In genomic region chr5:75551471-75551870, GRCh38 we compare ENCODE assay signal across 22 cellular contexts. TPM values are rescaled to one million over a fixed set of nuclear protein-coding genes. Genes with fewer than 3 reads are reported as not detected.
A peak's percentile ranks its signal among the peaks of the same experiment; 100 is the strongest.
DNase-seq lines count a peak whose midpoint lies in the region; ATAC-seq and TF ChIP-seq lines count a peak whose summit lies in the region.
"Had no signal": no experiment of that assay in that cellular context is flagged by ENCODE, and none has a peak within 500 bp of the region (broad histone marks: within the 10 kb centered on the region; RNA-seq: fewer than 3 reads in every experiment).

No MANE protein-coding gene starts in this region.

- POLR2A ChIA-PET in Caco-2 (lab: Charles Lee), result no interaction called here

- H3K36me3 ChIP-seq in MG63 (peaks cover 75% of the 10 kb centered on the region), Caco-2 (ENCODE audit: control insufficient read depth, insufficient read depth, low read length) (no peaks in the 10 kb centered on the region)

- peak; percentile 85 for DNase-seq in EH (ENCODE audit: low read depth)
- DNase-seq in LHCN-M2 (ENCODE audit: low read depth), result peak; percentile 78
- no peak for DNase-seq in chondrocyte (ENCODE audit: low spot score)
- no peak for DNase-seq in memory B cell (ENCODE audit: low spot score in 2 of 2)
- no peak for DNase-seq in MG63
- DNase-seq in Caco-2, result no peak
- no peak for DNase-seq in DMS53 (lab: John Stamatoyannopoulos, UW)
- DNase-seq: activated CD4-positive, alpha-beta T cell treated with anti-CD3 and anti-CD28 coated beads for 48 hours; activated CD8-positive, alpha-beta memory T cell treated with anti-CD3 and anti-CD28 coated beads, Interleukin-2, amount 10 ng/mL, durations not matched to agents 7 days and 5 days; activated naive CD8-positive, alpha-beta T cell treated with anti-CD3 and anti-CD28 coated beads, Interleukin-2, amount 10 ng/mL, durations not matched to agents 7 days and 5 days; CD4-positive, alpha-beta memory T cell; DMS153; GOT3; mesenchymal stem cell; natural killer cell; NCI-H1092; NCI-H2029; SW 1271 had no signal

- H3K9me3 Mint-ChIP-seq in chondrocyte (ENCODE audit: low read depth) (peaks cover 9% of the 10 kb centered on the region), memory B cell (no peaks in the 10 kb centered on the region), Caco-2 (ENCODE audit: unreplicated experiment) (no peaks in the 10 kb centered on the region)
- H3K9me3 Mint-ChIP-seq: activated naive CD8-positive, alpha-beta T cell treated with anti-CD3 and anti-CD28 coated beads, Interleukin-2, amount 10 ng/mL, durations not matched to agents 7 days and 5 days; CD4-positive, alpha-beta memory T cell; dendritic cell treated with granulocyte-macrophage colony-stimulating factor and Interleukin-4, amounts not matched to agents 40 ng/mL and 50 ng/mL, for 4 days; natural killer cell; stimulated activated memory B cell treated with anti-CD40 and anti-IgM and Interleukin-4, amounts not matched to agents 10 μg/mL and 1 μg/mL and 100 μg/mL, for 72 hours had no signal

- peaks cover 10% of the 10 kb centered on the region for H3K4me1 Mint-ChIP-seq in chondrocyte (ENCODE audit: low read depth)
- peaks cover 13% of the 10 kb centered on the region for H3K4me1 Mint-ChIP-seq in memory B cell
- H3K4me1 Mint-ChIP-seq in Caco-2 (ENCODE audit: low read depth, unreplicated experiment), result no peaks in the 10 kb centered on the region
- H3K4me1 Mint-ChIP-seq: activated CD8-positive, alpha-beta memory T cell treated with anti-CD3 and anti-CD28 coated beads, Interleukin-2, amount 10 ng/mL, durations not matched to agents 7 days and 5 days; activated naive CD8-positive, alpha-beta T cell treated with anti-CD3 and anti-CD28 coated beads, Interleukin-2, amount 10 ng/mL, durations not matched to agents 7 days and 5 days had no signal

- H3K27me3 Mint-ChIP-seq in chondrocyte (ENCODE audit: low read depth) (no peaks in the 10 kb centered on the region), memory B cell (no peaks in the 10 kb centered on the region), Caco-2 (ENCODE audit: insufficient read depth, unreplicated experiment) (no peaks in the 10 kb centered on the region)
- H3K27me3 Mint-ChIP-seq: activated CD8-positive, alpha-beta memory T cell treated with anti-CD3 and anti-CD28 coated beads, Interleukin-2, amount 10 ng/mL, durations not matched to agents 7 days and 5 days; activated naive CD8-positive, alpha-beta T cell treated with anti-CD3 and anti-CD28 coated beads, Interleukin-2, amount 10 ng/mL, durations not matched to agents 7 days and 5 days; CD4-positive, alpha-beta memory T cell; dendritic cell treated with granulocyte-macrophage colony-stimulating factor and Interleukin-4, amounts not matched to agents 40 ng/mL and 50 ng/mL, for 4 days; stimulated activated memory B cell treated with anti-CD40 and anti-IgM and Interleukin-4, amounts not matched to agents 10 μg/mL and 1 μg/mL and 100 μg/mL, for 72 hours had no signal

- H3K27ac Mint-ChIP-seq in chondrocyte (ENCODE audit: unreplicated experiment) (peak overlapping the region; percentile 61), memory B cell (peak overlapping the region; percentile 24), Caco-2 (ENCODE audit: unreplicated experiment) (no peak overlapping the region)
- H3K27ac Mint-ChIP-seq: activated CD8-positive, alpha-beta memory T cell treated with anti-CD3 and anti-CD28 coated beads, Interleukin-2, amount 10 ng/mL, durations not matched to agents 7 days and 5 days; activated naive CD8-positive, alpha-beta T cell treated with anti-CD3 and anti-CD28 coated beads, Interleukin-2, amount 10 ng/mL, durations not matched to agents 7 days and 5 days; CD4-positive, alpha-beta memory T cell; dendritic cell treated with granulocyte-macrophage colony-stimulating factor and Interleukin-4, amounts not matched to agents 40 ng/mL and 50 ng/mL, for 4 days; natural killer cell had no signal

- TF ChIP-seq CTCF in chondrocyte (IDR thresholded peaks at IDR 0.05), result no peak
- no peak for TF ChIP-seq CTCF in Caco-2 (IDR thresholded peaks at IDR 0.05; ENCODE audit: insufficient read depth in 1 of 2, low read depth in 1 of 2, low read length in 1 of 2, severe bottlenecking in 1 of 2, unreplicated experiment in 1 of 2)

- no peak for ATAC-seq in memory B cell (ENCODE audit: low read depth)
- ATAC-seq in HG03571 (IDR thresholded peaks at IDR 0.05; ENCODE audit: unreplicated experiment), result no peak
- ATAC-seq: activated CD8-positive, alpha-beta memory T cell treated with anti-CD3 and anti-CD28 coated beads, Interleukin-2, amount 10 ng/mL, durations not matched to agents 7 days and 5 days; natural killer cell; sciatic nerve had no signal

- H3K4me3 Mint-ChIP-seq in chondrocyte (ENCODE audit: unreplicated experiment) (no peak overlapping the region), memory B cell (no peak overlapping the region), Caco-2 (ENCODE audit: unreplicated experiment) (no peak overlapping the region)
- H3K4me3 Mint-ChIP-seq: activated CD8-positive, alpha-beta memory T cell treated with anti-CD3 and anti-CD28 coated beads, Interleukin-2, amount 10 ng/mL, durations not matched to agents 7 days and 5 days; activated naive CD8-positive, alpha-beta T cell treated with anti-CD3 and anti-CD28 coated beads, Interleukin-2, amount 10 ng/mL, durations not matched to agents 7 days and 5 days; CD4-positive, alpha-beta memory T cell; dendritic cell treated with granulocyte-macrophage colony-stimulating factor and Interleukin-4, amounts not matched to agents 40 ng/mL and 50 ng/mL, for 4 days; natural killer cell; stimulated activated memory B cell treated with anti-CD40 and anti-IgM and Interleukin-4, amounts not matched to agents 10 μg/mL and 1 μg/mL and 100 μg/mL, for 72 hours had no signal

- peaks cover 21% of the 10 kb centered on the region for H3K36me3 Mint-ChIP-seq in chondrocyte (ENCODE audit: low read depth)
- H3K36me3 Mint-ChIP-seq in memory B cell, result peaks cover 25% of the 10 kb centered on the region
- H3K36me3 Mint-ChIP-seq in Caco-2 (ENCODE audit: insufficient read depth, unreplicated experiment), result no peaks in the 10 kb centered on the region

- CTCF ChIA-PET in Caco-2 (lab: Charles Lee), result no interaction called here

- BruUV-seq in Caco-2 (replicated peaks; lab: Mats Ljungman, UMichigan), result no TSS peak

- intact Hi-C loops in Caco-2 (cut with micrococcal nuclease; ENCODE audit: unreplicated experiment), result no loop called here

- H3K4me3 ChIP-seq in MG63, result no peak overlapping the region
- no peak overlapping the region for H3K4me3 ChIP-seq in Caco-2 (ENCODE audit: low read depth, low read length)

- peaks cover 34% of the 10 kb centered on the region for H3K9me3 ChIP-seq in MG63
- no peaks in the 10 kb centered on the region for H3K9me3 ChIP-seq in Caco-2

- no peaks in the 10 kb centered on the region for H3K4me1 ChIP-seq in Caco-2

- H3K27me3 ChIP-seq in MG63 (no peaks in the 10 kb centered on the region), Caco-2 (replicated peaks; ENCODE audit: control insufficient read depth, insufficient read depth, low read length) (no peaks in the 10 kb centered on the region)

RNA-seq across cellular contexts. Expression of gene POLK, which starts 39.8 kb away (rescaled TPM):
- total RNA-seq in LHCN-M2 (2014; rRNA removed), result 26.6 and 33.3 TPM in 2 replicates
- polyA plus RNA-seq in LHCN-M2 (2012), result 4.9 TPM
- 26.5 to 35.5 TPM (median 26.5 TPM) in 3 replicates for total RNA-seq in chondrocyte
- total RNA-seq in MG63 (2014; rRNA removed; shearing (Covaris generic); ENCODE audit: low replicate concordance), result 10.9 and 24.0 TPM in 2 replicates
- 7.5 and 11.1 TPM in 2 replicates for total RNA-seq in Caco-2 (2022)

RNA-seq across cellular contexts. Expression of gene CERT1, which starts 40.0 kb away (rescaled TPM):
- total RNA-seq in LHCN-M2 (2014; rRNA removed) (12.2 and 15.8 TPM in 2 replicates), chondrocyte (28.8 to 36.5 TPM (median 36.2 TPM) in 3 replicates), Caco-2 (2022) (42.7 and 44.3 TPM in 2 replicates)
- polyA plus RNA-seq in LHCN-M2 (2012), result 11.9 TPM
- total RNA-seq in MG63 (2014; rRNA removed; shearing (Covaris generic); ENCODE audit: low replicate concordance), result 7.6 and 11.1 TPM in 2 replicates

RNA-seq across cellular contexts. Expression of gene ANKDD1B, which starts 59.8 kb away (rescaled TPM):
- total RNA-seq in LHCN-M2 (2014; rRNA removed) (0.06 and 0.17 TPM in 2 replicates), chondrocyte (0.42 to 1.2 TPM (median 0.72 TPM) in 3 replicates), Caco-2 (2022) (0.63 and 0.88 TPM in 2 replicates)
- 0.05 TPM for polyA plus RNA-seq in LHCN-M2 (2012)
- total RNA-seq in MG63 (2014; rRNA removed; shearing (Covaris generic); ENCODE audit: low replicate concordance), result not detected in 2 replicates
- total RNA-seq: activated CD8-positive, alpha-beta memory T cell treated with anti-CD3 and anti-CD28 coated beads, Interleukin-2, amount 10 ng/mL, durations not matched to agents 7 days and 5 days had no signal
- polyA plus RNA-seq: CD4-positive, alpha-beta memory T cell had no signal

Comparison
In these comparisons a context has a peak if more than half of its experiments do, and no peak if none do; other contexts are left out.
1. DNase-seq: peak in EH (single experiment) and LHCN-M2 (single experiment); none in chondrocyte (single experiment), memory B cell (0 of 2), MG63 (single experiment), Caco-2 (0 of 2) and DMS53 (single experiment).